Comparison of ENCODE assay signal across 31 cellular contexts in the genomic region with DNA sequence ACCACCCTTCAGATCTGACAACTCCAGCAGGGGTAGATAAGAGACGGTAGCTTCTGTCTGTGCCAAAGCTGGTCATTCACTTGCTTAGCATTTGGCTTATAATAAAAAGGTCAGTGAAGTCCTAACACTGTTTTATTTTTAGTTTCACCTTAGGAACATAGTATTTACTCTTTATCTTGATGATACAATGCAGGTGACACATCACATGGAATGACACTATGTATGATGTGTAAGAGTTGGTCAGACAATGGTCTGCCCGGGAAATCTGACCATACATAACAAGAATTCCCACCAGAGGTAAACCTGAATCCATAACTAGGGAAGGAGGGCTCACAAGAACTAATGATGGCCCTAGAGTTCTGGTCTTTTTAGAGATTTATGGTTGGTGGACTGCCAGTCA.
"Had no signal": no experiment of that assay in that cellular context is flagged by ENCODE, and none has a peak within 500 bp of the region (broad histone marks: within the 10 kb centered on the region; RNA-seq: fewer than 3 reads in every experiment).

No MANE protein-coding gene starts in this region.

- H3K27ac ChIP-seq: RWPE1, VCaP had no signal

- H3K36me3 Mint-ChIP-seq: brain had no signal

- H3K4me1 Mint-ChIP-seq: activated B cell treated with CpG ODN at 0.5 μM for 24 hours, brain, T-helper 17 cell had no signal

- H3K27me3 Mint-ChIP-seq: activated B cell treated with CpG ODN at 0.5 μM for 24 hours; activated CD4-positive, alpha-beta memory T cell treated with anti-CD3 and anti-CD28 coated beads for 36 hours; activated CD8-positive, alpha-beta memory T cell treated with anti-CD3 and anti-CD28 coated beads, Interleukin-2, amount 10 ng/mL, durations not matched to agents 7 days and 5 days; brain had no signal

- ATAC-seq: activated CD8-positive, alpha-beta memory T cell treated with anti-CD3 and anti-CD28 coated beads, Interleukin-2, amount 10 ng/mL, durations not matched to agents 7 days and 5 days; activated naive CD4-positive, alpha-beta T cell treated with anti-CD3 and anti-CD28 coated beads, Interleukin-2, amount 50 U/mL, for 72 hours; Panc1; Right ventricle myocardium inferior; SK-N-SH treated with all-trans-retinoic acid at 6 μM for 48 hours; T-cell; T-helper 17 cell had no signal

- H3K27ac Mint-ChIP-seq: activated B cell treated with CpG ODN at 0.5 μM for 24 hours; activated CD4-positive, alpha-beta memory T cell treated with anti-CD3 and anti-CD28 coated beads for 36 hours; activated naive CD4-positive, alpha-beta T cell treated with anti-CD3 and anti-CD28 coated beads for 36 hours; activated naive CD4-positive, alpha-beta T cell treated with anti-CD3 and anti-CD28 coated beads, Interleukin-2, amount 50 U/mL, for 72 hours; brain; T-cell; T-helper 17 cell had no signal

- H3K4me3 Mint-ChIP-seq: activated B cell treated with CpG ODN at 0.5 μM for 24 hours; activated CD4-positive, alpha-beta memory T cell treated with anti-CD3 and anti-CD28 coated beads for 36 hours; activated CD8-positive, alpha-beta memory T cell treated with anti-CD3 and anti-CD28 coated beads, Interleukin-2, amount 10 ng/mL, durations not matched to agents 7 days and 5 days; activated naive CD4-positive, alpha-beta T cell treated with anti-CD3 and anti-CD28 coated beads for 36 hours; brain; T-cell; T-helper 17 cell had no signal

- DNase-seq: activated B cell treated with CpG ODN at 0.5 μM for 24 hours; activated CD4-positive, alpha-beta memory T cell treated with anti-CD3 and anti-CD28 coated beads for 36 hours; activated CD4-positive, alpha-beta T cell treated with anti-CD3 and anti-CD28 coated beads for 4 hours; activated CD4-positive, alpha-beta T cell treated with anti-CD3 and anti-CD28 coated beads, Interleukin-2, amount 50 U/mL, for 1 hour; activated CD4-positive, CD25-positive, alpha-beta regulatory T cell treated with anti-CD3 and anti-CD28 coated beads, Interleukin-2, amount 50 U/mL, for 72 hours; activated CD8-positive, alpha-beta memory T cell treated with anti-CD3 and anti-CD28 coated beads, Interleukin-2, amount 10 ng/mL, durations not matched to agents 7 days and 5 days; activated CD8-positive, alpha-beta memory T cell treated with anti-CD3 and anti-CD28 coated beads, Interleukin-2, amount 50 U/mL, for 48 hours; activated gamma-delta T cell treated with Interleukin-2 at 50 U/mL for 16 hours; activated naive CD4-positive, alpha-beta T cell treated with anti-CD3 and anti-CD28 coated beads for 36 hours; anterior cingulate cortex; KG1; MM.1S; MV-4-11; NCI-H1092; NCI-H1436 treated with DMSO at 0.1 percent for 48 hours; NCI-H1694 treated with DMSO at 0.1 percent for 48 hours; NCI-H2029; NCI-H345; NCI-H526; NCI-H748 treated with DMSO at 0.1 percent for 48 hours; OCI-M1; SIG-M5; T-cell; T-helper 17 cell had no signal
